16 cellular contexts compared by ENCODE assay signal in genomic region chr3:152452318-152452717, GRCh38.
DNase-seq lines count a peak whose midpoint lies in the region; ATAC-seq, FAIRE-seq and TF ChIP-seq lines count a peak whose summit lies in the region.
"Had no signal": no experiment of that assay in that cellular context is flagged by ENCODE, and none has a peak within 500 bp of the region (broad histone marks: within the 10 kb centered on the region; RNA-seq: fewer than 3 reads in every experiment).

No MANE protein-coding gene starts in this region.

- FAIRE-seq in bronchial epithelial cell (lab: Jason Lieb, UNC) (peak; percentile 43), small intestine (lab: Jason Lieb, UNC) (no peak)

- H3K36me3 ChIP-seq in DND-41 (ENCODE audit: insufficient read depth, low read length) (peaks cover 91% of the 10 kb centered on the region), bronchial epithelial cell (ENCODE audit: control insufficient read depth, insufficient read depth, low read length) (peaks cover 5% of the 10 kb centered on the region), osteoblast (ENCODE audit: insufficient read depth, low read length) (peaks cover 75% of the 10 kb centered on the region), small intestine (ENCODE audit: control insufficient read depth in 2 of 2, insufficient read depth in 2 of 2, low read length in 2 of 2) (peaks cover 3 to 14% of the 10 kb centered on the region in 2 donors)

- DNase-seq in DND-41 (no peak), HPDE6-E6E7 (ENCODE audit: extremely low spot score) (peak; percentile 31), bronchial epithelial cell (ENCODE audit: low read depth) (peak; percentile 84), osteoblast (ENCODE audit: insufficient read length, low spot score, missing footprints) (no peak), small intestine (no peak)
- DNase-seq: activated CD4-positive, alpha-beta T cell treated with anti-CD3 and anti-CD28 coated beads, Interleukin-2, amount 50 U/mL, for 48 hours; activated naive CD8-positive, alpha-beta T cell treated with anti-CD3 and anti-CD28 coated beads, Interleukin-2, amount 10 ng/mL, durations not matched to agents 7 days and 5 days; dermis blood vessel endothelial cell; foreskin fibroblast; KBM-7; NCI-H187 treated with DMSO at 0.1 percent for 48 hours; NK-92 treated with Interleukin-12 subunit alpha and Interleukin-12 subunit beta, amount 100 ng/mL, for 24 hours; stimulated activated CD4-positive, alpha-beta T cell treated with anti-CD3 and anti-CD28 coated beads, Interleukin-4, amount 100 ng/mL, for 1 hour had no signal

- H3K9me3 ChIP-seq in DND-41 (ENCODE audit: insufficient read depth, low read length, severe bottlenecking) (no peaks in the 10 kb centered on the region), osteoblast (ENCODE audit: low read depth, low read length) (no peaks in the 10 kb centered on the region), small intestine (ENCODE audit: control insufficient read depth, low read depth) (no peaks in the 10 kb centered on the region)

- ATAC-seq in DND-41 (ENCODE audit: insufficient read depth, low read depth) (peak; percentile 44; the same call in 2 of the 3 replicates), HG02571 (IDR thresholded peaks at IDR 0.05; ENCODE audit: unreplicated experiment) (no peak), GM21717 (IDR thresholded peaks at IDR 0.05; ENCODE audit: unreplicated experiment) (no peak)

- H3K27ac ChIP-seq in DND-41 (ENCODE audit: low read length) (no peak overlapping the region), osteoblast (ENCODE audit: low read depth, low read length) (peak overlapping the region; percentile 14), small intestine (ENCODE audit: low read depth in 1 of 2, low read length in 1 of 2) (no peak overlapping the region)
- H3K27ac ChIP-seq: parathyroid adenoma had no signal

- H3K4me2 ChIP-seq in DND-41 (ENCODE audit: insufficient read depth, low read length): no peak overlapping the region
- H3K4me2 ChIP-seq in osteoblast (ENCODE audit: insufficient read depth, low read length): no peak overlapping the region

- no peak overlapping the region for H3K9ac ChIP-seq in DND-41 (ENCODE audit: low read depth, low read length)
- H3K9ac ChIP-seq: parathyroid adenoma had no signal

- H3K4me3 ChIP-seq in DND-41 (ENCODE audit: low read depth in 1 of 2, low read length in 2 of 2) (no peak overlapping the region), bronchial epithelial cell (ENCODE audit: low read depth, low read length) (no peak overlapping the region), osteoblast (ENCODE audit: insufficient read depth, low read length) (no peak overlapping the region), small intestine (ENCODE audit: low read depth in 1 of 2, low read length in 2 of 2) (no peak overlapping the region)

- TF ChIP-seq CTCF in DND-41 (IDR thresholded peaks at IDR 0.05; ENCODE audit: borderline replicate concordance, extremely low read depth, low read length, poor library complexity, severe bottlenecking) (no peak), bronchial epithelial cell (IDR thresholded peaks at IDR 0.05; ENCODE audit: insufficient read depth, low read length, severe bottlenecking) (no peak), osteoblast (IDR thresholded peaks at IDR 0.05; ENCODE audit: extremely low read depth, low read depth, low read length) (no peak)

- H4K20me1 ChIP-seq in DND-41 (ENCODE audit: insufficient read depth, low read length) (peaks cover 18% of the 10 kb centered on the region; the same call in 1 of the 2 replicates), osteoblast (ENCODE audit: insufficient read depth, low read length) (peaks cover 13% of the 10 kb centered on the region)

- H3K4me1 ChIP-seq in DND-41 (ENCODE audit: insufficient read depth, low read length) (no peaks in the 10 kb centered on the region), osteoblast (ENCODE audit: insufficient read depth, low read length) (no peaks in the 10 kb centered on the region), small intestine (ENCODE audit: control insufficient read depth in 2 of 2, insufficient read depth in 1 of 2, low read depth in 1 of 2, low read length in 1 of 2) (no peaks in the 10 kb centered on the region)
- H3K4me1 ChIP-seq: parathyroid adenoma had no signal

- peaks cover 74% of the 10 kb centered on the region for H3K79me2 ChIP-seq in DND-41 (ENCODE audit: insufficient read depth, low read length)
- H3K79me2 ChIP-seq in osteoblast (ENCODE audit: insufficient read depth, low read length): peaks cover 64% of the 10 kb centered on the region
- H3K79me2 ChIP-seq: parathyroid adenoma had no signal

- H2AFZ ChIP-seq in DND-41 (ENCODE audit: low read depth, low read length): no peak overlapping the region
- no peak overlapping the region for H2AFZ ChIP-seq in osteoblast (ENCODE audit: low read length)
- H2AFZ ChIP-seq: parathyroid adenoma had no signal

- 98 to 100% (median 100%) methylated on average over 1 of the region's 1 CpG for WGBS in small intestine, 3 donors

- no peaks in the 10 kb centered on the region for H3K27me3 ChIP-seq in DND-41 (ENCODE audit: insufficient read depth, low read length, poor library complexity)
- no peaks in the 10 kb centered on the region for H3K27me3 ChIP-seq in bronchial epithelial cell (ENCODE audit: control insufficient read depth, insufficient read depth, low read length)
- H3K27me3 ChIP-seq in osteoblast (ENCODE audit: insufficient read depth, low read length): no peaks in the 10 kb centered on the region
- H3K27me3 ChIP-seq in small intestine (ENCODE audit: control insufficient read depth in 2 of 2, insufficient read depth in 2 of 2, low read length in 2 of 2): no peaks in the 10 kb centered on the region

Comparison
In these comparisons a context has a peak if more than half of its experiments do, and no peak if none do; other contexts are left out.
1. DNase-seq: peak in HPDE6-E6E7 (single experiment) and bronchial epithelial cell (single experiment); none in DND-41 (single experiment), osteoblast (single experiment) and small intestine (single experiment).